ENCODE assay signal across 1 cellular context in genomic region chr14:28756896-28757570, GRCh38.
TF ChIP-seq lines count a peak whose summit lies in the region.

No MANE protein-coding gene starts in this region.

TF ChIP-seq in HepG2, 621 proteins besides CTCF, POLR2A, EP300 and RAD21 (continued from another document and continues in another):
- TF ChIP-seq ZNF256 (CRISPR knock-in tag; conservative IDR thresholded peaks at IDR 0.05) (no peak), PCBP2 (optimal IDR thresholded peaks at IDR 0.05; ENCODE audit: low read depth, low read length, poor library complexity, severe bottlenecking) (peak; percentile 50), ZBTB3 (CRISPR knock-in tag; IDR thresholded peaks at IDR 0.05; ENCODE audit: borderline replicate concordance, low read depth) (no peak), ZMYM4 (CRISPR knock-in tag; IDR thresholded peaks at IDR 0.05) (peak; percentile 77), MXD3 (CRISPR knock-in tag; IDR thresholded peaks at IDR 0.05) (no peak), KDM5A (IDR thresholded peaks at IDR 0.05; ENCODE audit: borderline replicate concordance, low read length) (no peak), POLR2G (IDR thresholded peaks at IDR 0.05; ENCODE audit: low read depth, low read length) (no peak), ZNF350 (CRISPR knock-in tag; IDR thresholded peaks at IDR 0.05; ENCODE audit: borderline replicate concordance, low read depth) (no peak), ZSCAN5A (CRISPR knock-in tag; IDR thresholded peaks at IDR 0.05; ENCODE audit: borderline replicate concordance) (no peak), GPN1 (CRISPR knock-in tag; IDR thresholded peaks at IDR 0.05; ENCODE audit: borderline replicate concordance) (no peak), ZNF512 (CRISPR knock-in tag; IDR thresholded peaks at IDR 0.05) (no peak), HNRNPH1 (optimal IDR thresholded peaks at IDR 0.05; ENCODE audit: low read depth, low read length) (no peak), ARID4A (CRISPR knock-in tag; IDR thresholded peaks at IDR 0.05; ENCODE audit: borderline replicate concordance) (no peak), ZNF777 (CRISPR knock-in tag; IDR thresholded peaks at IDR 0.05) (no peak), ZBTB14 (CRISPR knock-in tag; IDR thresholded peaks at IDR 0.05) (no peak), ZBTB2 (CRISPR knock-in tag; IDR thresholded peaks at IDR 0.05; ENCODE audit: low read depth) (no peak), ZNF713 (CRISPR knock-in tag; IDR thresholded peaks at IDR 0.05) (no peak), HNF1A (IDR thresholded peaks at IDR 0.05; ENCODE audit: low read depth) (no peak), HNF1A (CRISPR knock-in tag; IDR thresholded peaks at IDR 0.05; ENCODE audit: borderline replicate concordance) (no peak), TFE3 (CRISPR knock-in tag; IDR thresholded peaks at IDR 0.05) (no peak), ZNF709 (CRISPR knock-in tag; IDR thresholded peaks at IDR 0.05) (no peak), MTA3 (CRISPR knock-in tag; IDR thresholded peaks at IDR 0.05) (no peak), ZNF776 (CRISPR knock-in tag; IDR thresholded peaks at IDR 0.05) (no peak), FOXA3 (CRISPR knock-in tag; IDR thresholded peaks at IDR 0.05) (no peak), NCOR1 (IDR thresholded peaks at IDR 0.05; ENCODE audit: borderline replicate concordance, low read length) (no peak), ZNF598 (CRISPR knock-in tag; IDR thresholded peaks at IDR 0.05; ENCODE audit: borderline replicate concordance) (no peak), NR0B2 (CRISPR knock-in tag; IDR thresholded peaks at IDR 0.05) (no peak), ZNF558 (CRISPR knock-in tag; IDR thresholded peaks at IDR 0.05; ENCODE audit: borderline replicate concordance) (no peak), CSRNP2 (CRISPR knock-in tag; conservative IDR thresholded peaks at IDR 0.05; ENCODE audit: low read depth) (no peak), ZNF761 (CRISPR knock-in tag; conservative IDR thresholded peaks at IDR 0.05) (0 out of 2 replicates have a peak, but pooled peaks have one; percentile 51), KDM4B (CRISPR knock-in tag; IDR thresholded peaks at IDR 0.05) (0 out of 2 replicates have a peak, but pooled peaks have one; percentile 24), SNAI1 (CRISPR knock-in tag; IDR thresholded peaks at IDR 0.05; ENCODE audit: borderline replicate concordance) (no peak), MNT (IDR thresholded peaks at IDR 0.05) (no peak), JUND (CRISPR knock-in tag; IDR thresholded peaks at IDR 0.05) (no peak), SP1 (IDR thresholded peaks at IDR 0.05) (no peak), SP1 (CRISPR knock-in tag; IDR thresholded peaks at IDR 0.05) (no peak), KLF6 (CRISPR knock-in tag; IDR thresholded peaks at IDR 0.05) (no peak), KLF13 (CRISPR knock-in tag; IDR thresholded peaks at IDR 0.05) (no peak), ZNF597 (CRISPR knock-in tag; IDR thresholded peaks at IDR 0.05) (no peak)
